10 cellular contexts compared by ENCODE assay signal in the genomic region with DNA sequence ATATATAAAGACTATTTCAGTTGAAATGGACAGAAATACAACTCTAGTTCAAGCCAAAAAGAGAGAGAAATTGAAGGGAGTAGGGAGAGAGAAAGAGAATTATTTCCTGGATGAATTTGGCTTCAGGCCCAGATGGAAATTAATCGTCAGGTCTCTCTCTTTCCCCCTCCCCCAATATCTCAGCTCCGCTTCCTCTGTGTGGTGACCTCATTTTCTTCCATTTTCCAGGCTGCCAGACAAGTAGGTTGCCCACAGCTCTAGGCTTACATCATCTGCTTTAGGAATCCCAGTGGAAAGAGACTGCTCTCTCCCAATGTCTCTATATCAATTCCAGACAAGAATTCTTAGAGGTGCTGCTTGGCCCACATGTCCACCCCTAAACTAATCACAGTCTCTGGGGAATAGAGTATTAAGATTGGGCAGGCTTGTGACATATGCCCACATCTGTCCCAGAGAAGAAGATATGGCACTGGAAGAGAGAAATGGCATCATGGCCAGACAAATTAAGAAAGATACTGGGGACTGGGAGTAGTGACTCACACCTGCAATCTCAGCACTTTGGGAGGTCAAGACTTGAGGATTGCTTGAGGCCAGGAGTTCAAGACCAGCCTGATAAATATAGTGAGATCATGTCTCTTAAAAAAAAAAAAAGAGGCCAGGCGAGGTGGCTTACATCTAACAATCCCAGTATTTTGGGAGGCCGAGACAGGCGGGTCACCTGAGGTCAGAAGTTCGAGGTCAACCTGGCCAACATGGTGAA. TPM values are rescaled to one million over a fixed set of nuclear protein-coding genes. Genes with fewer than 3 reads are reported as not detected.
DNase-seq lines count a peak whose midpoint lies in the region; ATAC-seq lines count a peak whose summit lies in the region.
"Had no signal": no experiment of that assay in that cellular context is flagged by ENCODE, and none has a peak within 500 bp of the region (broad histone marks: within the 10 kb centered on the region; RNA-seq: fewer than 3 reads in every experiment).

No MANE protein-coding gene starts in this region.

- no peaks in the 10 kb centered on the region for H3K79me1 ChIP-seq in mesenchymal stem cell (replicated peaks; ENCODE audit: low read length, poor library complexity, severe bottlenecking)

- no peak overlapping the region for H3K14ac ChIP-seq in mesenchymal stem cell (ENCODE audit: low read length in 2 of 2)

- H3K36me3 ChIP-seq in adipocyte (ENCODE audit: control insufficient read depth, insufficient read depth, low read length, severe bottlenecking) (no peaks in the 10 kb centered on the region), mesenchymal stem cell (ENCODE audit: control insufficient read depth in 1 of 2, insufficient read depth in 2 of 2, low read depth in 1 of 2, low read length in 2 of 2) (no peaks in the 10 kb centered on the region)

- no peak overlapping the region for H2BK120ac ChIP-seq in mesenchymal stem cell (ENCODE audit: low read depth, low read length)

- no peak overlapping the region for H2BK15ac ChIP-seq in mesenchymal stem cell (ENCODE audit: low read depth, poor library complexity, severe bottlenecking)

- intact Hi-C loops in left colon (cut with DNase I, micrococcal nuclease) = no loop called here

- WGBS in mesenchymal stem cell = 51% methylated on average over 3 of the region's 6 CpGs

- H2BK12ac ChIP-seq in mesenchymal stem cell (ENCODE audit: low read length in 2 of 2) = no peak overlapping the region

- no peak overlapping the region for H2AK5ac ChIP-seq in mesenchymal stem cell (ENCODE audit: low read length, severe bottlenecking)

- no peak overlapping the region for H3K4me2 ChIP-seq in mesenchymal stem cell (ENCODE audit: low read length, poor library complexity, severe bottlenecking)

- no peak overlapping the region for H3K4me3 ChIP-seq in adipocyte (ENCODE audit: low read length)
- H3K4me3 ChIP-seq in mesenchymal stem cell (ENCODE audit: insufficient read depth in 1 of 2, low read depth in 1 of 2, low read length in 2 of 2) = no peak overlapping the region

- H4K91ac ChIP-seq in mesenchymal stem cell (ENCODE audit: low read length) = no peak overlapping the region

- H3K4ac ChIP-seq in mesenchymal stem cell (ENCODE audit: low read depth in 1 of 2, low read length in 2 of 2) = no peak overlapping the region

- peak overlapping the region; percentile 10 for H3K27ac ChIP-seq in mesenchymal stem cell (ENCODE audit: low read length, poor library complexity, severe bottlenecking)

- ATAC-seq in left colon = no peak

- no peak overlapping the region for H4K8ac ChIP-seq in mesenchymal stem cell (ENCODE audit: low read length)

- no peak overlapping the region for H2BK5ac ChIP-seq in mesenchymal stem cell (ENCODE audit: low read depth, low read length, poor library complexity, severe bottlenecking)

- H3K9ac ChIP-seq in adipocyte (ENCODE audit: low read length) = no peak overlapping the region
- H3K9ac ChIP-seq in mesenchymal stem cell (ENCODE audit: low read length) = peak overlapping the region; percentile 54

- H3K4me1 ChIP-seq in adipocyte (ENCODE audit: control insufficient read depth, insufficient read depth, low read length) (peaks cover 12% of the 10 kb centered on the region), mesenchymal stem cell (ENCODE audit: control insufficient read depth, insufficient read depth, low read depth, low read length) (no peaks in the 10 kb centered on the region)

- H3K27me3 ChIP-seq in adipocyte (replicated peaks; ENCODE audit: control insufficient read depth, insufficient read depth, low read length) (no peaks in the 10 kb centered on the region), mesenchymal stem cell (ENCODE audit: control insufficient read depth in 1 of 2, insufficient read depth in 1 of 2, low read length in 2 of 2) (no peaks in the 10 kb centered on the region)

- DNase-seq in DMS79 (lab: John Stamatoyannopoulos, UW) = peak; percentile 30
- DNase-seq in NCI-H2029 treated with DMSO at 0.1 percent for 48 hours (lab: John Stamatoyannopoulos, UW) = peak; percentile 73
- DNase-seq in adipocyte (ENCODE audit: low read depth) = peak; percentile 2
- DNase-seq in mesenchymal stem cell = peak; percentile 68
- no peak for DNase-seq in stimulated activated CD4-positive, alpha-beta T cell treated with anti-CD3 and anti-CD28 coated beads, Interleukin-15, amount 100 ng/mL, for 24 hours
- no peak for DNase-seq in stimulated activated CD4-positive, alpha-beta T cell treated with anti-CD3 and anti-CD28 coated beads, Interleukin-4, amount 100 ng/mL, for 4 hours
- DNase-seq in left colon = no peak
- no peak for DNase-seq in SW 1271 (lab: John Stamatoyannopoulos, UW)
- DNase-seq: DND-41, KBM-7 had no signal

- H3K18ac ChIP-seq in mesenchymal stem cell (ENCODE audit: low read depth in 1 of 2, low read length in 2 of 2) = no peak overlapping the region

- H2AFZ ChIP-seq in mesenchymal stem cell (ENCODE audit: low read depth, low read length) = peak overlapping the region; percentile 51

- H3K9me3 ChIP-seq in adipocyte (ENCODE audit: control insufficient read depth, low read length) = no peaks in the 10 kb centered on the region
- H3K9me3 ChIP-seq in mesenchymal stem cell (ENCODE audit: control insufficient read depth, low read length) = no peaks in the 10 kb centered on the region

- no peak overlapping the region for H3K23ac ChIP-seq in mesenchymal stem cell (ENCODE audit: low read length in 2 of 2)

RNA-seq across cellular contexts. Expression of a gene that starts 37.2 kb away (rescaled TPM):
- polyA plus RNA-seq in mesenchymal stem cell (2013, experiment 1 of 2) = 39.0 TPM
- 38.3 TPM for polyA plus RNA-seq in mesenchymal stem cell (2013, experiment 2 of 2)
- 10 to 100 TPM; 13.3 to 17.5 TPM for total RNA-seq in left colon

Comparison
In these comparisons a context has a peak if more than half of its experiments do, and no peak if none do; other contexts are left out.
1. DNase-seq: peak in DMS79 (single experiment), NCI-H2029 treated with DMSO at 0.1 percent for 48 hours (single experiment), adipocyte (single experiment) and mesenchymal stem cell (single experiment); none in stimulated activated CD4-positive, alpha-beta T cell treated with anti-CD3 and anti-CD28 coated beads, Interleukin-15, amount 100 ng/mL, for 24 hours (single experiment), stimulated activated CD4-positive, alpha-beta T cell treated with anti-CD3 and anti-CD28 coated beads, Interleukin-4, amount 100 ng/mL, for 4 hours (0 of 2), left colon (0 of 2) and SW 1271 (0 of 2).